Comparison of ENCODE assay signal across 37 cellular contexts in genomic region chr3:146770301-146770700, GRCh38.
"Had no signal": no experiment of that assay in that cellular context is flagged by ENCODE, and none has a peak within 500 bp of the region (broad histone marks: within the 10 kb centered on the region; RNA-seq: fewer than 3 reads in every experiment).

No MANE protein-coding gene starts in this region.

- H3K27me3 Mint-ChIP-seq: activated naive CD4-positive, alpha-beta T cell treated with anti-CD3 and anti-CD28 coated beads, Interleukin-2, amount 10 ng/mL, durations not matched to agents 7 days and 5 days; activated naive CD4-positive, alpha-beta T cell treated with anti-CD3 and anti-CD28 coated beads, Interleukin-2, amount 50 U/mL, for 24 hours; activated naive CD8-positive, alpha-beta T cell; activated naive CD8-positive, alpha-beta T cell treated with anti-CD3 and anti-CD28 coated beads for 36 hours; activated naive CD8-positive, alpha-beta T cell treated with anti-CD3 and anti-CD28 coated beads, Interleukin-2, amount 10 ng/mL, durations not matched to agents 7 days and 5 days; activated naive CD8-positive, alpha-beta T cell treated with anti-CD3 and anti-CD28 coated beads, Interleukin-2, amount 50 U/mL, for 24 hours; activated T-cell treated with anti-CD3 and anti-CD28 coated beads, Interleukin-2, amount 50 U/mL, for 24 hours; activated T-helper 17 cell treated with anti-CD3 and anti-CD28 coated beads, Interleukin-2, amount 50 U/mL, for 72 hours; central memory CD8-positive, alpha-beta T cell had no signal

- H3K27me3 ChIP-seq: adrenal gland, ascending aorta, body of pancreas, brain microvascular endothelial cell, breast epithelium, cardiac muscle cell had no signal

- H3K4me1 ChIP-seq: adrenal gland, ascending aorta, body of pancreas, breast epithelium had no signal

- H3K4me3 Mint-ChIP-seq: activated naive CD4-positive, alpha-beta T cell treated with anti-CD3 and anti-CD28 coated beads for 36 hours; activated naive CD4-positive, alpha-beta T cell treated with anti-CD3 and anti-CD28 coated beads, Interleukin-2, amount 10 ng/mL, durations not matched to agents 7 days and 5 days; activated naive CD4-positive, alpha-beta T cell treated with anti-CD3 and anti-CD28 coated beads, Interleukin-2, amount 50 U/mL, for 24 hours; activated naive CD8-positive, alpha-beta T cell; activated naive CD8-positive, alpha-beta T cell treated with anti-CD3 and anti-CD28 coated beads for 36 hours; activated naive CD8-positive, alpha-beta T cell treated with anti-CD3 and anti-CD28 coated beads, Interleukin-2, amount 10 ng/mL, durations not matched to agents 7 days and 5 days; activated naive CD8-positive, alpha-beta T cell treated with anti-CD3 and anti-CD28 coated beads, Interleukin-2, amount 50 U/mL, for 24 hours; activated T-cell treated with anti-CD3 and anti-CD28 coated beads, Interleukin-2, amount 50 U/mL, for 24 hours; activated T-cell treated with anti-CD3 and anti-CD28 coated beads, Interleukin-2, amount 50 U/mL, for 4 hours; activated T-cell treated with anti-CD3 and anti-CD28 coated beads, Interleukin-2, amount 50 U/mL, for 72 hours; activated T-helper 1 cell treated with anti-CD3 and anti-CD28 coated beads, Interleukin-12 subunit alpha, Interleukin-12 subunit beta, Interleukin-2, Interleukin-4 antibody, amounts not matched to agents 30 ng/mL and 10 ng/mL and 1 ng/mL, durations not matched to agents 14 hours and 24 hours and 36 hours; activated T-helper 17 cell treated with anti-CD3 and anti-CD28 coated beads, Interleukin-2, amount 50 U/mL, for 72 hours; brain; central memory CD8-positive, alpha-beta T cell had no signal

- H3K36me3 ChIP-seq: adrenal gland, ascending aorta, brain microvascular endothelial cell, breast epithelium, cardiac muscle cell had no signal

- H3K4me3 ChIP-seq: adrenal gland, ascending aorta, body of pancreas, breast epithelium, cardiac muscle cell had no signal

- H3K9me3 Mint-ChIP-seq: activated naive CD4-positive, alpha-beta T cell treated with anti-CD3 and anti-CD28 coated beads for 36 hours; activated naive CD4-positive, alpha-beta T cell treated with anti-CD3 and anti-CD28 coated beads, Interleukin-2, amount 50 U/mL, for 24 hours; activated naive CD8-positive, alpha-beta T cell treated with anti-CD3 and anti-CD28 coated beads for 36 hours; activated naive CD8-positive, alpha-beta T cell treated with anti-CD3 and anti-CD28 coated beads, Interleukin-2, amount 10 ng/mL, durations not matched to agents 7 days and 5 days; activated T-cell treated with anti-CD3 and anti-CD28 coated beads, Interleukin-2, amount 50 U/mL, for 4 hours; activated T-helper 1 cell treated with anti-CD3 and anti-CD28 coated beads, Interleukin-12 subunit alpha, Interleukin-12 subunit beta, Interleukin-2, Interleukin-4 antibody, amounts not matched to agents 30 ng/mL and 10 ng/mL and 1 ng/mL, durations not matched to agents 14 hours and 24 hours and 36 hours had no signal

- H3K9me3 ChIP-seq: adrenal gland, ascending aorta, body of pancreas had no signal

- H3K36me3 Mint-ChIP-seq: activated naive CD4-positive, alpha-beta T cell treated with anti-CD3 and anti-CD28 coated beads, Interleukin-2, amount 10 ng/mL, durations not matched to agents 7 days and 5 days; activated naive CD4-positive, alpha-beta T cell treated with anti-CD3 and anti-CD28 coated beads, Interleukin-2, amount 50 U/mL, for 24 hours; activated naive CD4-positive, alpha-beta T cell treated with anti-CD3 and anti-CD28 coated beads, Interleukin-2, amount 50 U/mL, for 72 hours; activated naive CD8-positive, alpha-beta T cell; activated naive CD8-positive, alpha-beta T cell treated with anti-CD3 and anti-CD28 coated beads for 36 hours; activated naive CD8-positive, alpha-beta T cell treated with anti-CD3 and anti-CD28 coated beads, Interleukin-2, amount 10 ng/mL, durations not matched to agents 7 days and 5 days; brain had no signal

- H3K27ac Mint-ChIP-seq: activated naive CD4-positive, alpha-beta T cell treated with anti-CD3 and anti-CD28 coated beads for 36 hours; activated naive CD4-positive, alpha-beta T cell treated with anti-CD3 and anti-CD28 coated beads, Interleukin-2, amount 10 ng/mL, durations not matched to agents 7 days and 5 days; activated naive CD4-positive, alpha-beta T cell treated with anti-CD3 and anti-CD28 coated beads, Interleukin-2, amount 50 U/mL, for 24 hours; activated naive CD8-positive, alpha-beta T cell; activated naive CD8-positive, alpha-beta T cell treated with anti-CD3 and anti-CD28 coated beads for 36 hours; activated naive CD8-positive, alpha-beta T cell treated with anti-CD3 and anti-CD28 coated beads, Interleukin-2, amount 10 ng/mL, durations not matched to agents 7 days and 5 days; activated naive CD8-positive, alpha-beta T cell treated with anti-CD3 and anti-CD28 coated beads, Interleukin-2, amount 50 U/mL, for 24 hours; activated T-cell treated with anti-CD3 and anti-CD28 coated beads, Interleukin-2, amount 50 U/mL, for 24 hours; activated T-cell treated with anti-CD3 and anti-CD28 coated beads, Interleukin-2, amount 50 U/mL, for 72 hours; activated T-helper 1 cell treated with anti-CD3 and anti-CD28 coated beads, Interleukin-12 subunit alpha, Interleukin-12 subunit beta, Interleukin-2, Interleukin-4 antibody, amounts not matched to agents 30 ng/mL and 10 ng/mL and 1 ng/mL, durations not matched to agents 14 hours and 24 hours and 36 hours; activated T-helper 17 cell treated with anti-CD3 and anti-CD28 coated beads, Interleukin-2, amount 50 U/mL, for 72 hours; activated T-helper 2 cell treated with anti-CD3 and anti-CD28 coated beads, Interferon-gamma antibody, Interleukin-2, Interleukin-4, amounts not matched to agents 10 μg/mL and 5 μg/mL and 100 μg/mL, durations not matched to agents 14 hours and 24 hours and 36 hours; brain had no signal

- H3K27ac ChIP-seq: adrenal gland, ascending aorta, body of pancreas, brain microvascular endothelial cell, breast epithelium, cardiac muscle cell had no signal

- H3K4me1 Mint-ChIP-seq: activated naive CD4-positive, alpha-beta T cell treated with anti-CD3 and anti-CD28 coated beads, Interleukin-2, amount 10 ng/mL, durations not matched to agents 7 days and 5 days; activated naive CD4-positive, alpha-beta T cell treated with anti-CD3 and anti-CD28 coated beads, Interleukin-2, amount 50 U/mL, for 24 hours; activated naive CD8-positive, alpha-beta T cell treated with anti-CD3 and anti-CD28 coated beads for 36 hours; activated naive CD8-positive, alpha-beta T cell treated with anti-CD3 and anti-CD28 coated beads, Interleukin-2, amount 10 ng/mL, durations not matched to agents 7 days and 5 days; activated naive CD8-positive, alpha-beta T cell treated with anti-CD3 and anti-CD28 coated beads, Interleukin-2, amount 50 U/mL, for 24 hours; activated T-helper 17 cell treated with anti-CD3 and anti-CD28 coated beads, Interleukin-2, amount 50 U/mL, for 72 hours; brain; central memory CD8-positive, alpha-beta T cell had no signal

- DNase-seq: activated effector memory CD4-positive, alpha-beta T cell treated with Interleukin-2 at 50 U/mL for 16 hours; activated gamma-delta T cell; activated gamma-delta T cell treated with Interleukin-2 at 50 U/mL for 16 hours; activated naive CD4-positive, alpha-beta T cell; activated naive CD4-positive, alpha-beta T cell treated with anti-CD3 and anti-CD28 coated beads for 36 hours; activated naive CD4-positive, alpha-beta T cell treated with anti-CD3 and anti-CD28 coated beads, Interleukin-2, amount 10 ng/mL, durations not matched to agents 7 days and 5 days; activated naive CD4-positive, alpha-beta T cell treated with anti-CD3 and anti-CD28 coated beads, Interleukin-2, amount 50 U/mL, for 16 hours; activated naive CD4-positive, alpha-beta T cell treated with Interleukin-2 at 50 U/mL for 16 hours; activated naive CD8-positive, alpha-beta T cell treated with anti-CD3 and anti-CD28 coated beads for 36 hours; activated naive CD8-positive, alpha-beta T cell treated with anti-CD3 and anti-CD28 coated beads, Interleukin-2, amount 10 ng/mL, durations not matched to agents 7 days and 5 days; activated naive CD8-positive, alpha-beta T cell treated with anti-CD3 and anti-CD28 coated beads, Interleukin-2, amount 50 U/mL, for 24 hours; activated T-cell treated with anti-CD3 and anti-CD28 coated beads, Interleukin-2, amount 50 U/mL, for 1 hour; activated T-cell treated with anti-CD3 and anti-CD28 coated beads, Interleukin-2, amount 50 U/mL, for 24 hours; activated T-cell treated with anti-CD3 and anti-CD28 coated beads, Interleukin-2, amount 50 U/mL, for 4 hours; activated T-cell treated with anti-CD3 and anti-CD28 coated beads, Interleukin-2, amount 50 U/mL, for 48 hours; activated T-cell treated with anti-CD3 and anti-CD28 coated beads, Interleukin-2, amount 50 U/mL, for 72 hours; adrenal gland; amniotic stem cell; amygdala; anterior cingulate cortex; aorta; body of pancreas; brain microvascular endothelial cell; caudate nucleus; central memory CD4-positive, alpha-beta T cell; cerebellar nuclear complex had no signal
